Comparison of ENCODE assay signal across 18 cellular contexts in genomic region chr10:77633376-77633775, GRCh38. TPM values are rescaled to one million over a fixed set of nuclear protein-coding genes. Genes with fewer than 3 reads are reported as not detected.
DNase-seq lines count a peak whose midpoint lies in the region; ATAC-seq, FAIRE-seq and TF ChIP-seq lines count a peak whose summit lies in the region.
"Had no signal": no experiment of that assay in that cellular context is flagged by ENCODE, and none has a peak within 500 bp of the region (broad histone marks: within the 10 kb centered on the region; RNA-seq: fewer than 3 reads in every experiment).

No MANE protein-coding gene starts in this region.

- H3K9me3 Mint-ChIP-seq in osteocyte (ENCODE audit: unreplicated experiment), result no peaks in the 10 kb centered on the region
- H3K9me3 Mint-ChIP-seq: GM23338 had no signal

- no peaks in the 10 kb centered on the region for H3K9me3 ChIP-seq in MG63
- H3K9me3 ChIP-seq: BE2C had no signal

- peak overlapping the region; percentile 84 for H3K27ac Mint-ChIP-seq in osteocyte (ENCODE audit: unreplicated experiment)
- H3K27ac Mint-ChIP-seq: CD4-positive, alpha-beta memory T cell; GM23338 had no signal

- H3K27me3 ChIP-seq in MG63, result no peaks in the 10 kb centered on the region

- peaks cover 19% of the 10 kb centered on the region for H3K36me3 ChIP-seq in MG63
- H3K36me3 ChIP-seq: BE2C had no signal

- TF ChIP-seq CTCF in coronary artery (IDR thresholded peaks at IDR 0.05), result no peak
- no peak for TF ChIP-seq CTCF in osteocyte (IDR thresholded peaks at IDR 0.05)

- no peak for ATAC-seq in GM21576 (IDR thresholded peaks at IDR 0.05; ENCODE audit: unreplicated experiment)
- ATAC-seq: GM23338 had no signal

- H3K4me1 Mint-ChIP-seq in osteocyte (ENCODE audit: unreplicated experiment), result peaks cover 82% of the 10 kb centered on the region

- peak; percentile 37 for FAIRE-seq in urothelium cell line (lab: Jason Lieb, UNC)
- FAIRE-seq: D721Med had no signal

- H3K27ac ChIP-seq in coronary artery, result peak overlapping the region in 1 of 2 donors; percentile 93
- H3K27ac ChIP-seq: KMS-11 had no signal

- DNase-seq in MG63 (peak; percentile 67), coronary artery (ENCODE audit: low spot score) (peak; percentile 52), osteocyte (ENCODE audit: extremely low spot score, unreplicated experiment) (no peak), urothelium cell line (ENCODE audit: low spot score) (no peak), NOMO-1 treated with dmso at 0.1 percent for 144 hours (lab: John Stamatoyannopoulos, UW; ENCODE audit: unreplicated experiment) (no peak)
- DNase-seq in central memory CD4-positive, alpha-beta T cell, result no peak
- DNase-seq: ACHN; BE2C; CD4-positive, alpha-beta memory T cell; DND-41; GF-D8; NCI-H187 treated with DMSO at 0.1 percent for 48 hours; NCI-H2171; NCI-H446 treated with DMSO at 0.1 percent for 48 hours had no signal

- H3K36me3 Mint-ChIP-seq in osteocyte (ENCODE audit: unreplicated experiment), result no peaks in the 10 kb centered on the region
- H3K36me3 Mint-ChIP-seq: CD4-positive, alpha-beta memory T cell had no signal

- no peaks in the 10 kb centered on the region for H3K27me3 Mint-ChIP-seq in osteocyte (ENCODE audit: unreplicated experiment)

- H3K4me3 ChIP-seq in MG63 (no peak overlapping the region), coronary artery (no peak overlapping the region)
- H3K4me3 ChIP-seq: GM23338 had no signal

- H3K4me3 Mint-ChIP-seq in osteocyte (ENCODE audit: unreplicated experiment), result peak overlapping the region; percentile 99
- H3K4me3 Mint-ChIP-seq: CD4-positive, alpha-beta memory T cell; GM23338 had no signal

RNA-seq across cellular contexts. Expression of gene KCNMA1, which starts 4.2 kb away (rescaled TPM):
- 40.8 and 58.6 TPM in 2 replicates for total RNA-seq in MG63 (2014; rRNA removed; shearing (Covaris generic); ENCODE audit: low replicate concordance)
- total RNA-seq in osteocyte, result 95.5 and 98.1 TPM in 2 replicates
- total RNA-seq: CD4-positive, alpha-beta memory T cell had no signal

Comparison
In these comparisons a context has a peak if more than half of its experiments do, and no peak if none do; other contexts are left out.
1. DNase-seq: peak in MG63 (single experiment) and coronary artery (single experiment); none in osteocyte (single experiment), urothelium cell line (single experiment), central memory CD4-positive, alpha-beta T cell (single experiment) and NOMO-1 treated with dmso at 0.1 percent for 144 hours (single experiment).